ENCODE assay signal across 8 cellular contexts in genomic region chr3:142447852-142448315, GRCh38. TPM values are rescaled to one million over a fixed set of nuclear protein-coding genes. Genes with fewer than 3 reads are reported as not detected.
DNase-seq lines count a peak whose midpoint lies in the region; ATAC-seq and TF ChIP-seq lines count a peak whose summit lies in the region.

Gene XRN1, minus strand, starts transcription at chr3:142448037. Its CDS starts 93 bp downstream, at chr3:142447944.

- H3K4me1 Mint-ChIP-seq in natural killer cell treated with Interleukin-12 subunit alpha and Interleukin-12 subunit beta and Interleukin-15 and Interleukin-18, amount 100 ng/mL, for 72 hours (ENCODE audit: low read depth in 2 of 2), result peaks cover 28 to 43% of the 10 kb centered on the region in 2 donors

- peak within 1 kb of the TSS; percentile 94 for H3K4me3 Mint-ChIP-seq in natural killer cell treated with Interleukin-12 subunit alpha and Interleukin-12 subunit beta and Interleukin-15 and Interleukin-18, amount 100 ng/mL, for 72 hours

- peak; percentile 97 for DNase-seq in ELR (ENCODE audit: low read depth)
- peak; percentile 98 for DNase-seq in H7
- DNase-seq in MG63, result peak; percentile 99
- peak; percentile 86 to 91 for DNase-seq in SHP77 (lab: John Stamatoyannopoulos, UW)
- DNase-seq in activated effector memory CD4-positive, alpha-beta T cell treated with Interleukin-2 at 50 U/mL for 16 hours, result peak; percentile 93
- peak; percentile 97 for DNase-seq in fibroblast of pulmonary artery (ENCODE audit: low read depth)
- DNase-seq in natural killer cell treated with Interleukin-12 subunit alpha and Interleukin-12 subunit beta and Interleukin-15 and Interleukin-18, amount 100 ng/mL, for 72 hours (ENCODE audit: low spot score), result peak; percentile 98
- DNase-seq in stimulated activated naive CD4-positive, alpha-beta T cell treated with Interleukin-2 at 50 U/mL for 16 hours (lab: John Stamatoyannopoulos, UW), result peak; percentile 94

- TF ChIP-seq CTCF in fibroblast of pulmonary artery (IDR thresholded peaks at IDR 0.05; ENCODE audit: low read length, missing control alignments), result no peak

- no peaks in the 10 kb centered on the region for H3K27me3 Mint-ChIP-seq in natural killer cell treated with Interleukin-12 subunit alpha and Interleukin-12 subunit beta and Interleukin-15 and Interleukin-18, amount 100 ng/mL, for 72 hours

- peak; percentile 97 for ATAC-seq in natural killer cell treated with Interleukin-12 subunit alpha and Interleukin-12 subunit beta and Interleukin-15 and Interleukin-18, amount 100 ng/mL, for 72 hours

- H3K36me3 Mint-ChIP-seq in natural killer cell treated with Interleukin-12 subunit alpha and Interleukin-12 subunit beta and Interleukin-15 and Interleukin-18, amount 100 ng/mL, for 72 hours, result peaks cover 16% of the 10 kb centered on the region

- peak within 1 kb of the TSS; percentile 95 to 100 for H3K27ac Mint-ChIP-seq in natural killer cell treated with Interleukin-12 subunit alpha and Interleukin-12 subunit beta and Interleukin-15 and Interleukin-18, amount 100 ng/mL, for 72 hours

- no peaks in the 10 kb centered on the region for H3K27me3 ChIP-seq in H7 (ENCODE audit: control insufficient read depth, insufficient read depth, low read length)
- no peaks in the 10 kb centered on the region for H3K27me3 ChIP-seq in MG63

- H3K4me3 ChIP-seq in H7 (ENCODE audit: insufficient read depth, low read depth, low read length), result peak within 1 kb of the TSS; percentile 82
- peak within 1 kb of the TSS; percentile 92 for H3K4me3 ChIP-seq in MG63
- peak within 1 kb of the TSS; percentile 97 for H3K4me3 ChIP-seq in fibroblast of pulmonary artery (replicated peaks; ENCODE audit: low read depth, low read length)

- no peaks in the 10 kb centered on the region for H3K36me3 ChIP-seq in H7 (replicated peaks; ENCODE audit: control insufficient read depth, insufficient read depth, low read length)
- H3K36me3 ChIP-seq in MG63, result peaks cover 24% of the 10 kb centered on the region

- no peaks in the 10 kb centered on the region for H3K9me3 Mint-ChIP-seq in natural killer cell treated with Interleukin-12 subunit alpha and Interleukin-12 subunit beta and Interleukin-15 and Interleukin-18, amount 100 ng/mL, for 72 hours

- H3K9me3 ChIP-seq in MG63, result no peaks in the 10 kb centered on the region

RNA-seq across cellular contexts. Expression of gene XRN1, which starts in this region (rescaled TPM):
- 7.1 and 10.7 TPM in 2 replicates for total RNA-seq in H7 (2014; rRNA removed; shearing (Covaris generic))
- 11.2 and 20.2 TPM in 2 replicates for total RNA-seq in MG63 (2014; rRNA removed; shearing (Covaris generic); ENCODE audit: low replicate concordance)
- 10 to 100 TPM; 73.2 to 86.8 TPM for total RNA-seq in natural killer cell treated with Interleukin-12 subunit alpha and Interleukin-12 subunit beta and Interleukin-15 and Interleukin-18, amount 100 ng/mL, for 72 hours

Comparison
In these comparisons a context has a peak if more than half of its experiments do, and no peak if none do; other contexts are left out.
1. Peak in every context shown above with its lines: DNase-seq, ATAC-seq and H3K4me3 ChIP-seq.